8 cellular contexts compared by ENCODE assay signal in genomic region chr3:113844622-113845222, GRCh38. TPM values are rescaled to one million over a fixed set of nuclear protein-coding genes. Genes with fewer than 3 reads are reported as not detected.
DNase-seq lines count a peak whose midpoint lies in the region; ATAC-seq and TF ChIP-seq lines count a peak whose summit lies in the region.

No MANE protein-coding gene starts in this region.

- H3K4me2 ChIP-seq in parathyroid adenoma (ENCODE audit: low read length), result no peak overlapping the region

- intact Hi-C loops in vagina (cut with DNase I), result no loop called here

- no peak overlapping the region for H2AFZ ChIP-seq in parathyroid adenoma

- no peak for TF ChIP-seq POLR2A in vagina (IDR thresholded peaks at IDR 0.05)

- H3K27me3 ChIP-seq in HL-60 (ENCODE audit: insufficient read depth, poor library complexity, severe bottlenecking) (no peaks in the 10 kb centered on the region), parathyroid adenoma (ENCODE audit: control insufficient read depth, insufficient read depth, low read length) (no peaks in the 10 kb centered on the region), vagina (no peaks in the 10 kb centered on the region)

- TF ChIP-seq CTCF in HL-60 (IDR thresholded peaks at IDR 0.05; ENCODE audit: insufficient read depth, low read length), result peak; percentile 28
- peak; percentile 51 for TF ChIP-seq CTCF in parathyroid adenoma (IDR thresholded peaks at IDR 0.05)
- TF ChIP-seq CTCF in vagina (IDR thresholded peaks at IDR 0.05), result peak in 1 of 3 experiments; percentile 21

- no peaks in the 10 kb centered on the region for H3K9me3 ChIP-seq in parathyroid adenoma (ENCODE audit: control insufficient read depth, low read length)
- no peaks in the 10 kb centered on the region for H3K9me3 ChIP-seq in vagina

- H3K79me2 ChIP-seq in parathyroid adenoma, result no peaks in the 10 kb centered on the region

- no peaks in the 10 kb centered on the region for H3K4me1 ChIP-seq in parathyroid adenoma
- H3K4me1 ChIP-seq in vagina, result no peaks in the 10 kb centered on the region

- no peak overlapping the region for H3K4me3 ChIP-seq in HL-60 (replicated peaks; ENCODE audit: insufficient read depth, low read length)
- H3K4me3 ChIP-seq in parathyroid adenoma (ENCODE audit: low read depth, low read length), result no peak overlapping the region
- no peak overlapping the region for H3K4me3 ChIP-seq in vagina

- no peak overlapping the region for H3K9ac ChIP-seq in parathyroid adenoma

- ATAC-seq in esophagus mucosa (peak; percentile 48), GM19324 (IDR thresholded peaks at IDR 0.05; ENCODE audit: low FRiP score, unreplicated experiment) (no peak)

- no peaks in the 10 kb centered on the region for H3K36me3 ChIP-seq in parathyroid adenoma (ENCODE audit: control insufficient read depth, insufficient read depth, low read length)
- H3K36me3 ChIP-seq in vagina, result no peaks in the 10 kb centered on the region

- H3K27ac ChIP-seq in HL-60 (replicated peaks) (no peak overlapping the region), parathyroid adenoma (no peak overlapping the region), vagina (no peak overlapping the region)

- DNase-seq in DMS79 (lab: John Stamatoyannopoulos, UW) (peak; percentile 20), HL-60 (ENCODE audit: low read depth in 1 of 2, low spot score in 1 of 2) (no peak), OCI-M1 (lab: John Stamatoyannopoulos, UW) (peak; percentile 76), vagina (ENCODE audit: extremely low spot score in 2 of 2) (no peak)
- no peak for DNase-seq in activated naive CD4-positive, alpha-beta T cell treated with anti-CD3 and anti-CD28 coated beads, Interleukin-2, amount 50 U/mL, for 16 hours

RNA-seq across cellular contexts. Expression of gene GRAMD1C, which starts 6.1 kb away (rescaled TPM):
- 5.0 TPM for total RNA-seq in esophagus mucosa
- 9.6 TPM for total RNA-seq in vagina

Comparison
In these comparisons a context has a peak if more than half of its experiments do, and no peak if none do; other contexts are left out.
1. DNase-seq: peak in DMS79 (single experiment) and OCI-M1 (single experiment); none in HL-60 (0 of 2), activated naive CD4-positive, alpha-beta T cell treated with anti-CD3 and anti-CD28 coated beads, Interleukin-2, amount 50 U/mL, for 16 hours (single experiment) and vagina (0 of 2).